In the genomic region with DNA sequence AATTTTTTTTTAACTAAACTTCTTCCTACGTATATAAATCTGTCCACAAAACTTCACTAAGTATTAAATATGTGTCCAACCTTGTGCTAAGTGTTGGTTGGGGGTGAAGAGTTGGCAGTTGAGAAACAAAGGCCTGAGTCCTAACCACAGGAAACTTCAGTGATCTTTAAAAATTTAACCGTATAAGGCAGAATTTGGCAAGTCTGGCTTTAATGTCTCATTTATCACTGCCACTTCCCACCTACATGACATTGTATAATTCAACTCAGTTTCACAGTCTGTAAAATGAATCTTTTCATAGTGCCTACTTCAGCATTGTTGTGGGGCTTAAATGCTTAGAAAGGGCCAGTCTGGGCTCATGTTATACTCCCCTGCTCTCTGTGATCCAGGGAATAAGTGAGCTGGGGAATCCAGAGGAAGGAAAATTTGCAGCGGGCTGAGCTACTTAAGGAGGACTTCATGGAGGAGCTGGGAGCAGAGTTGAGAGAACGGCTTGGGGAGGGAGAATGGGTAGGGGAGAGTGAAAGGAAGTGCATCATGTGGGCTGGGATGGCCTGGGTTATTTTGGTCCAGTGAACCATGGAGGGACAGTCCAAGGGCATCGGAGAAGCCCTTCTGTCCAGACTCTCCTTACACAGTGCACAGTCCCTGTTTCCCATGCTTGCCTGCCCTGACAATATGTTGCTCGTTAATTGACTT, we compare ENCODE assay signal across 12 cellular contexts. TPM values are rescaled to one million over a fixed set of nuclear protein-coding genes. Genes with fewer than 3 reads are reported as not detected.
DNase-seq lines count a peak whose midpoint lies in the region; ATAC-seq and TF ChIP-seq lines count a peak whose summit lies in the region.
"Had no signal": no experiment of that assay in that cellular context is flagged by ENCODE, and none has a peak within 500 bp of the region (broad histone marks: within the 10 kb centered on the region; RNA-seq: fewer than 3 reads in every experiment).

No MANE protein-coding gene starts in this region.

- TF ChIP-seq CTCF in HL-60 (IDR thresholded peaks at IDR 0.05; ENCODE audit: insufficient read depth, low read length) (no peak), neutrophil (IDR thresholded peaks at IDR 0.05) (no peak), thyroid gland (IDR thresholded peaks at IDR 0.05) (no peak)

- H3K36me3 ChIP-seq in neutrophil (peaks cover 76% of the 10 kb centered on the region), thyroid gland (peaks cover 8 to 17% of the 10 kb centered on the region in 2 donors)

- peak overlapping the region; percentile 57 for H3K27ac ChIP-seq in HL-60 (replicated peaks)
- H3K27ac ChIP-seq in neutrophil: peak overlapping the region; percentile 73
- H3K27ac ChIP-seq in thyroid gland: no peak overlapping the region

- no peaks in the 10 kb centered on the region for H3K9me3 Mint-ChIP-seq in activated naive CD8-positive, alpha-beta T cell treated with anti-CD3 and anti-CD28 coated beads, Interleukin-2, amount 50 U/mL, for 24 hours

- H3K36me3 Mint-ChIP-seq in activated naive CD8-positive, alpha-beta T cell treated with anti-CD3 and anti-CD28 coated beads, Interleukin-2, amount 50 U/mL, for 24 hours (ENCODE audit: low read depth): peaks cover 70% of the 10 kb centered on the region

- intact Hi-C loops in thyroid gland (cut with DNase I): no loop called here

- H3K4me1 ChIP-seq in neutrophil (ENCODE audit: control insufficient read depth in 1 of 2, insufficient read depth in 1 of 2, low read depth in 1 of 2, low read length in 1 of 2) (peaks cover 8 to 17% of the 10 kb centered on the region in 2 experiments), thyroid gland (no peaks in the 10 kb centered on the region)

- peak overlapping the region; percentile 65 for H3K4me3 Mint-ChIP-seq in activated naive CD8-positive, alpha-beta T cell treated with anti-CD3 and anti-CD28 coated beads, Interleukin-2, amount 50 U/mL, for 24 hours

- no peak for TF ChIP-seq POLR2A in thyroid gland (IDR thresholded peaks at IDR 0.05)

- in situ Hi-C loops in ACHN (cut with HindIII; ENCODE audit: low pct_ligation_motif_present, low pct_unique_long_range_greater_than_20kb, low sequenced_read_pairs): no loop called here

- 71 to 85% methylated on average over 6 of the region's 6 CpGs for WGBS in thyroid gland, 2 donors

- peaks cover 86% of the 10 kb centered on the region for H3K4me1 Mint-ChIP-seq in activated naive CD8-positive, alpha-beta T cell treated with anti-CD3 and anti-CD28 coated beads, Interleukin-2, amount 50 U/mL, for 24 hours

- H3K9me3 ChIP-seq in neutrophil (no peaks in the 10 kb centered on the region), thyroid gland (no peaks in the 10 kb centered on the region)

- H3K4me3 ChIP-seq in HL-60 (replicated peaks; ENCODE audit: insufficient read depth, low read length): no peak overlapping the region
- H3K4me3 ChIP-seq in neutrophil (ENCODE audit: low read depth in 1 of 2, low read length in 1 of 2): no peak overlapping the region
- no peak overlapping the region for H3K4me3 ChIP-seq in thyroid gland (replicated peaks in 1 of 3)

- DNase-seq in HL-60 (ENCODE audit: low read depth in 1 of 2, low spot score in 1 of 2): peak in 1 of 2 experiments; percentile 35
- peak; percentile 75 for DNase-seq in NOMO-1 treated with DMSO at 0.1 percent for 48 hours (lab: John Stamatoyannopoulos, UW; ENCODE audit: unreplicated experiment)
- DNase-seq in activated naive CD8-positive, alpha-beta T cell treated with anti-CD3 and anti-CD28 coated beads, Interleukin-2, amount 50 U/mL, for 24 hours: no peak
- no peak for DNase-seq in thyroid gland
- DNase-seq in stimulated activated CD4-positive, alpha-beta T cell treated with anti-CD3 and anti-CD28 coated beads, Interleukin-2, amount 100 ng/mL, for 48 hours: no peak
- no peak for DNase-seq in ACHN
- DNase-seq: amniotic stem cell; H7; NCI-H2171; stimulated activated CD4-positive, alpha-beta T cell treated with anti-CD3 and anti-CD28 coated beads, Interleukin-4, amount 100 ng/mL, for 1 hour had no signal

- peak overlapping the region; percentile 88 for H3K27ac Mint-ChIP-seq in activated naive CD8-positive, alpha-beta T cell treated with anti-CD3 and anti-CD28 coated beads, Interleukin-2, amount 50 U/mL, for 24 hours

- H3K27me3 ChIP-seq in HL-60 (ENCODE audit: insufficient read depth, poor library complexity, severe bottlenecking): no peaks in the 10 kb centered on the region
- no peaks in the 10 kb centered on the region for H3K27me3 ChIP-seq in neutrophil
- H3K27me3 ChIP-seq in thyroid gland: no peaks in the 10 kb centered on the region

- peak; percentile 78 for ATAC-seq in activated naive CD8-positive, alpha-beta T cell treated with anti-CD3 and anti-CD28 coated beads, Interleukin-2, amount 50 U/mL, for 24 hours
- ATAC-seq in GM18511 (IDR thresholded peaks at IDR 0.05; ENCODE audit: unreplicated experiment): no peak

- no peaks in the 10 kb centered on the region for H3K27me3 Mint-ChIP-seq in activated naive CD8-positive, alpha-beta T cell treated with anti-CD3 and anti-CD28 coated beads, Interleukin-2, amount 50 U/mL, for 24 hours

RNA-seq across cellular contexts. Expression of gene IFNAR2, which starts 14.5 kb away (rescaled TPM):
- 10 to 100 TPM in 1 of 4 donors, 1 to 10 TPM in 3; 6.6 to 11.0 (median 7.8) TPM for total RNA-seq in thyroid gland

RNA-seq across cellular contexts. Expression of gene IL10RB, which starts 21.9 kb away (rescaled TPM):
- total RNA-seq in thyroid gland: 10 to 100 TPM; 20.5 to 53.1 (median 21.4) TPM

Comparison
In these comparisons a context has a peak if more than half of its experiments do, and no peak if none do; other contexts are left out.
1. H3K27ac ChIP-seq: peak in HL-60 (single experiment) and neutrophil (single experiment); none in thyroid gland (0 of 3).